In the genomic region with DNA sequence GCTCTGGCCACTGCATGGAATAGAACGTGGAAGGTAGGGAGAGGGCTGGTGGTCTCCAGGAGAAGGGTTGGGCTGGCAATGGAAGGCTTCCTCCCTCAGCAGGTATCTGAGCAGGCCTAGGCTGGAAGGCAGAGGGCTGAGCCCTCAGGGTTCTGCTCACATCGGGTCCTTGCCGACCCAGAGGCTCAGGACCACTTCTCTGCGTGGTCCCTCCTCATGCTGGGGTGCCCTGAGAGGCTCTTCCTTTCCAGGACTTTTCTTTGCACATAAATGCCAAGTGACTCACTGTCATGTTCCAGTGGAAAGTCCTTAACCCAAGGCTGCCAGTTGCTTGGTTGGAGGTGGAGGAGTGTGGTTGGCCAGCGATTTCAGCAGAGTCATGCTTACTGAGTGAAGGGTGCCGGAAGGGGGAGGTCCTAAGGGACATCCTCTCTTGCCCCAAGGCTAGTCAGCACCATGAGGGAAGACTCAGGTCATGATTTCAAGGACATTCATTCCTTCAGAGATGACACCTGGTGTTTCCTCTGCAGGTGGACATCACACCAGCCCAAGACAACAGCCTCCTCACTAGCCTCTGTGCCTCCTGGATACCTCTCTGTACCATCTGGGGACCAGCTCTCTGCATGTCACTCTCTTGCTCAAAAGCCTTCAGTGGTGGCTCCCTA, we compare ENCODE assay signal across 8 cellular contexts. TPM values are rescaled to one million over a fixed set of nuclear protein-coding genes. Genes with fewer than 3 reads are reported as not detected.
DNase-seq lines count a peak whose midpoint lies in the region; ATAC-seq and TF ChIP-seq lines count a peak whose summit lies in the region.

No MANE protein-coding gene starts in this region.

- no peaks in the 10 kb centered on the region for H3K9me3 Mint-ChIP-seq in endodermal cell

- ATAC-seq in psoas muscle = peak; percentile 79 to 84 (median 82)
- ATAC-seq in HG02970 (IDR thresholded peaks at IDR 0.05; ENCODE audit: low FRiP score, unreplicated experiment) = no peak
- ATAC-seq in HG02973 (IDR thresholded peaks at IDR 0.05; ENCODE audit: unreplicated experiment) = no peak

- intact Hi-C loops in psoas muscle (cut with DNase I) = no loop called here

- H3K4me1 ChIP-seq in endodermal cell (ENCODE audit: control insufficient read depth, insufficient read depth, low read length) = peaks cover 7% of the 10 kb centered on the region
- H3K4me1 ChIP-seq in psoas muscle = peaks cover 61% of the 10 kb centered on the region

- H3K27ac ChIP-seq in endodermal cell (ENCODE audit: low read depth, low read length) (no peak overlapping the region), psoas muscle (peak overlapping the region; percentile 78)

- peaks cover 21% of the 10 kb centered on the region for H3K36me3 Mint-ChIP-seq in endodermal cell (ENCODE audit: low read depth)

- peak overlapping the region; percentile 68 for H3K27ac Mint-ChIP-seq in endodermal cell

- peak; percentile 16 for DNase-seq in stimulated activated naive CD4-positive, alpha-beta T cell treated with Interleukin-2 at 50 U/mL for 16 hours (lab: John Stamatoyannopoulos, UW)
- DNase-seq in stimulated activated naive CD4-positive, alpha-beta T cell (lab: John Stamatoyannopoulos, UW) = no peak
- DNase-seq in RPMI7951 (ENCODE audit: low read depth) (peak; percentile 98), endodermal cell (no peak), psoas muscle (peak in 1 of 2 donors; percentile 62), NCI-H187 (lab: John Stamatoyannopoulos, UW) (no peak)

- H3K27me3 Mint-ChIP-seq in endodermal cell (ENCODE audit: insufficient read depth) = no peaks in the 10 kb centered on the region

- 90 to 93% methylated on average over 5 to 6 of the region's 6 CpGs for WGBS in endodermal cell (ENCODE audit: insufficient coverage in 1 of 2, insufficient read length in 1 of 2), 2 experiments
- 76 to 82% (median 80%) methylated on average over 6 of the region's 6 CpGs for WGBS in psoas muscle, 3 donors

- peaks cover 26% of the 10 kb centered on the region for H3K4me1 Mint-ChIP-seq in endodermal cell

- H3K9me3 ChIP-seq in endodermal cell (ENCODE audit: control insufficient read depth, low read length) (no peaks in the 10 kb centered on the region), psoas muscle (no peaks in the 10 kb centered on the region)

- peaks cover 10% of the 10 kb centered on the region for H3K36me3 ChIP-seq in endodermal cell (ENCODE audit: control insufficient read depth, insufficient read depth, low read length)
- peaks cover 0 to 28% of the 10 kb centered on the region in 2 donors for H3K36me3 ChIP-seq in psoas muscle (ENCODE audit: insufficient read depth in 1 of 2, low read depth in 1 of 2)

- no peak overlapping the region for H3K9ac ChIP-seq in endodermal cell (ENCODE audit: extremely low read depth, low read length, poor library complexity, severe bottlenecking)

- H3K4me3 Mint-ChIP-seq in endodermal cell = no peak overlapping the region

- no peak overlapping the region for H3K4me3 ChIP-seq in endodermal cell (ENCODE audit: low read length)
- no peak overlapping the region for H3K4me3 ChIP-seq in psoas muscle

- TF ChIP-seq CTCF in endodermal cell (conservative IDR thresholded peaks at IDR 0.05) = no peak
- no peak for TF ChIP-seq CTCF in psoas muscle (IDR thresholded peaks at IDR 0.05)

- H3K27me3 ChIP-seq in endodermal cell (ENCODE audit: control insufficient read depth, insufficient read depth, low read length, poor library complexity, severe bottlenecking) (no peaks in the 10 kb centered on the region), psoas muscle (ENCODE audit: insufficient read depth in 3 of 3, low read length in 2 of 3) (no peaks in the 10 kb centered on the region)

RNA-seq across cellular contexts. Expression of gene SLC6A6, which starts 8.2 kb away (rescaled TPM):
- 58.6 and 59.0 TPM in 2 replicates for total RNA-seq in RPMI7951 (2014; rRNA removed; shearing (Covaris generic))
- total RNA-seq in endodermal cell (10 to 100 TPM; 43.1 to 56.5 TPM), psoas muscle (100 to 1,000 TPM in 1 of 4 donors, 10 to 100 TPM in 3; 10.3 to 104 (median 34.7) TPM)
- 25.6 TPM for polyA plus RNA-seq in endodermal cell (2013, experiment 1 of 2)
- polyA plus RNA-seq in endodermal cell (2013, experiment 2 of 2) = 24.6 TPM
- polyA plus RNA-seq in psoas muscle = 10 to 100 TPM; 12.6 to 76.1 (median 52.8) TPM

Comparison
In these comparisons a context has a peak if more than half of its experiments do, and no peak if none do; other contexts are left out.
1. DNase-seq: peak in stimulated activated naive CD4-positive, alpha-beta T cell treated with Interleukin-2 at 50 U/mL for 16 hours (single experiment) and RPMI7951 (single experiment); none in stimulated activated naive CD4-positive, alpha-beta T cell (0 of 6), endodermal cell (single experiment) and NCI-H187 (0 of 2).
2. ATAC-seq: peak in psoas muscle (4 of 4); none in HG02970 (single experiment) and HG02973 (single experiment).